In genomic region chr1:38125016-38125415, GRCh38 we compare ENCODE assay signal across 16 cellular contexts.
DNase-seq lines count a peak whose midpoint lies in the region; ATAC-seq, FAIRE-seq and TF ChIP-seq lines count a peak whose summit lies in the region.
"Had no signal": no experiment of that assay in that cellular context is flagged by ENCODE, and none has a peak within 500 bp of the region (broad histone marks: within the 10 kb centered on the region; RNA-seq: fewer than 3 reads in every experiment).

No MANE protein-coding gene starts in this region.

- H2AFZ ChIP-seq in trophoblast cell (ENCODE audit: insufficient read depth, low read length, poor library complexity), result no peak overlapping the region
- H2AFZ ChIP-seq: GM23248 had no signal

- H3K4me1 Mint-ChIP-seq in MCF 10A (ENCODE audit: insufficient read depth, unreplicated experiment), result peaks cover 43% of the 10 kb centered on the region
- H3K4me1 Mint-ChIP-seq: CD8-positive, alpha-beta memory T cell had no signal

- POLR2A ChIA-PET in MCF 10A (lab: Yijun Ruan, JAX), result interaction anchor here (1.2 to 1.3 kb wide), 2 partner anchors 9 to 63 kb away, joined by 3 read pairs; no protein-coding TSS in a partner anchor

- H3K4me1 ChIP-seq in breast epithelium (no peaks in the 10 kb centered on the region), trophoblast cell (ENCODE audit: control insufficient read depth in 1 of 2, insufficient read depth in 2 of 2, low read length in 2 of 2) (peaks cover 36 to 51% of the 10 kb centered on the region in 2 experiments), mucosa of descending colon (ENCODE audit: low read depth) (no peaks in the 10 kb centered on the region)
- H3K4me1 ChIP-seq: Caco-2 had no signal

- no peak overlapping the region for H3K18ac ChIP-seq in trophoblast cell (ENCODE audit: low read length)

- H3K9me3 ChIP-seq in breast epithelium (no peaks in the 10 kb centered on the region), trophoblast cell (ENCODE audit: insufficient read depth, low read depth, low read length) (no peaks in the 10 kb centered on the region), mucosa of descending colon (no peaks in the 10 kb centered on the region)
- H3K9me3 ChIP-seq: Caco-2 had no signal

- BruUV-seq in MCF 10A (replicated peaks; lab: Mats Ljungman, UMichigan), result no TSS peak

- DNase-seq in MCF 10A (ENCODE audit: unreplicated experiment) (no peak), breast epithelium (ENCODE audit: low spot score in 2 of 2) (no peak), epithelial cell of esophagus (ENCODE audit: low read depth) (peak; percentile 73), trophoblast cell (no peak), GM12892 (ENCODE audit: insufficient read length) (no peak), midbrain (lab: John Stamatoyannopoulos, UW) (no peak), mucosa of descending colon (no peak)
- DNase-seq: Caco-2; CD8-positive, alpha-beta memory T cell; DND-41; GDM1; GM23248; H9; HFFc6 had no signal

- H3K36me3 Mint-ChIP-seq in MCF 10A (ENCODE audit: insufficient read depth, unreplicated experiment), result no peaks in the 10 kb centered on the region
- H3K36me3 Mint-ChIP-seq: CD8-positive, alpha-beta memory T cell had no signal

- FAIRE-seq in GM12892 (lab: Jason Lieb, UNC), result no peak

- intact Hi-C loops in MCF 10A (cut with micrococcal nuclease) (no loop called here), breast epithelium (cut with DNase I; ENCODE audit: low total_unique reads) (no loop called here), mucosa of descending colon (cut with DNase I, micrococcal nuclease) (no loop called here)

- H4K91ac ChIP-seq in trophoblast cell (ENCODE audit: low read depth, low read length), result peak overlapping the region; percentile 71

- H3K4me2 ChIP-seq in trophoblast cell (ENCODE audit: low read length), result no peak overlapping the region

- no peak overlapping the region for H3K14ac ChIP-seq in trophoblast cell (ENCODE audit: low read length)

- no peak overlapping the region for H2BK120ac ChIP-seq in trophoblast cell (ENCODE audit: insufficient read depth, low read length, poor library complexity)

- H3K27me3 ChIP-seq in breast epithelium (peaks cover 0 to 6% of the 10 kb centered on the region in 2 donors), trophoblast cell (ENCODE audit: insufficient read depth, low read length) (no peaks in the 10 kb centered on the region)

- H4K8ac ChIP-seq in trophoblast cell (ENCODE audit: low read depth, low read length), result no peak overlapping the region

- H3K23ac ChIP-seq in trophoblast cell (ENCODE audit: low read length), result no peak overlapping the region

- no peak for ATAC-seq in HG03378 (IDR thresholded peaks at IDR 0.05; ENCODE audit: unreplicated experiment)
- no peak for ATAC-seq in mucosa of descending colon

- H3K27ac ChIP-seq in breast epithelium, result no peak overlapping the region
- no peak overlapping the region for H3K27ac ChIP-seq in trophoblast cell (ENCODE audit: low read depth, low read length)
- H3K27ac ChIP-seq: 22Rv1, GM23248 had no signal

- H3K27me3 Mint-ChIP-seq in MCF 10A (ENCODE audit: insufficient read depth, unreplicated experiment), result no peaks in the 10 kb centered on the region

- no CpG with 5 or more reads among the region's 5 CpGs for WGBS in trophoblast cell (ENCODE audit: extremely low coverage, insufficient coverage, insufficient read length)

- no peak overlapping the region for H4K12ac ChIP-seq in trophoblast cell (ENCODE audit: low read depth, low read length)

- no peaks in the 10 kb centered on the region for H3K9me3 Mint-ChIP-seq in MCF 10A (ENCODE audit: unreplicated experiment)
- H3K9me3 Mint-ChIP-seq: CD8-positive, alpha-beta memory T cell; H9; HFFc6 had no signal

- H2BK5ac ChIP-seq in trophoblast cell (ENCODE audit: low read depth, low read length, poor library complexity), result no peak overlapping the region

- H3K4ac ChIP-seq in trophoblast cell (ENCODE audit: low read depth, low read length), result no peak overlapping the region

- H3K79me1 ChIP-seq in trophoblast cell (ENCODE audit: low read length), result peaks cover 22% of the 10 kb centered on the region

- CTCF ChIA-PET in MCF 10A (lab: Yijun Ruan, JAX), result interaction anchor here (1.2 kb wide), 1 partner anchor 98 kb away, joined by 3 read pairs; no protein-coding TSS in a partner anchor

- H3K9ac ChIP-seq in trophoblast cell (ENCODE audit: low read length), result no peak overlapping the region
- H3K9ac ChIP-seq: GM23248 had no signal

- TF ChIP-seq POLR2A in breast epithelium (IDR thresholded peaks at IDR 0.05) (no peak), GM12892 (IDR thresholded peaks at IDR 0.05; ENCODE audit: low read depth, low read length) (no peak)

- TF ChIP-seq CTCF in MCF 10A (IDR thresholded peaks at IDR 0.05; ENCODE audit: unreplicated experiment) (no peak), breast epithelium (IDR thresholded peaks at IDR 0.05) (no peak), epithelial cell of esophagus (IDR thresholded peaks at IDR 0.05; ENCODE audit: insufficient read depth, low read depth, low read length, missing control alignments) (no peak), mucosa of descending colon (IDR thresholded peaks at IDR 0.05) (no peak)

- H3K4me3 Mint-ChIP-seq in MCF 10A (ENCODE audit: unreplicated experiment), result no peak overlapping the region
- H3K4me3 Mint-ChIP-seq: CD8-positive, alpha-beta memory T cell; H9; HFFc6 had no signal

- H2AK5ac ChIP-seq in trophoblast cell (ENCODE audit: low read length), result peak overlapping the region; percentile 7

- H3K36me3 ChIP-seq in breast epithelium (no peaks in the 10 kb centered on the region), trophoblast cell (ENCODE audit: control insufficient read depth in 1 of 2, insufficient read depth in 2 of 2, low read length in 2 of 2) (no peaks in the 10 kb centered on the region), mucosa of descending colon (ENCODE audit: low read depth) (no peaks in the 10 kb centered on the region)

- peak overlapping the region; percentile 4 for H3K27ac Mint-ChIP-seq in MCF 10A (ENCODE audit: low read depth, unreplicated experiment)
- H3K27ac Mint-ChIP-seq: CD8-positive, alpha-beta memory T cell; H9; HFFc6 had no signal

- H3K79me2 ChIP-seq in trophoblast cell (ENCODE audit: control insufficient read depth, insufficient read depth, low read length, poor library complexity), result no peaks in the 10 kb centered on the region

- H3K4me3 ChIP-seq in breast epithelium, result no peak overlapping the region
- no peak overlapping the region for H3K4me3 ChIP-seq in epithelial cell of esophagus (ENCODE audit: low read length)
- no peak overlapping the region for H3K4me3 ChIP-seq in trophoblast cell (ENCODE audit: low read depth, low read length)
- H3K4me3 ChIP-seq in mucosa of descending colon, result no peak overlapping the region
- H3K4me3 ChIP-seq: GM23248 had no signal

- H2BK12ac ChIP-seq in trophoblast cell (ENCODE audit: low read length), result peak overlapping the region; percentile 11
